7 cellular contexts compared by ENCODE assay signal in genomic region chr17:50094243-50094752, GRCh38. TPM values are rescaled to one million over a fixed set of nuclear protein-coding genes. Genes with fewer than 3 reads are reported as not detected.
DNase-seq lines count a peak whose midpoint lies in the region; ATAC-seq and TF ChIP-seq lines count a peak whose summit lies in the region.

No MANE protein-coding gene starts in this region.

- H3K4me2 ChIP-seq in Karpas-422 (ENCODE audit: low read depth, low read length, poor library complexity, severe bottlenecking) = no peak overlapping the region

- peaks cover 20% of the 10 kb centered on the region for H3K4me1 Mint-ChIP-seq in activated T-helper 1 cell treated with anti-CD3 and anti-CD28 coated beads, Interleukin-12 subunit alpha, Interleukin-12 subunit beta, Interleukin-2, Interleukin-4 antibody, amounts not matched to agents 30 ng/mL and 10 ng/mL and 1 ng/mL, durations not matched to agents 14 hours and 24 hours and 36 hours (ENCODE audit: low read depth)
- H3K4me1 Mint-ChIP-seq in naive thymus-derived CD4-positive, alpha-beta T cell = peaks cover 22 to 37% (median 30%) of the 10 kb centered on the region in 7 donors
- peaks cover 44% of the 10 kb centered on the region for H3K4me1 Mint-ChIP-seq in stimulated activated effector memory CD8-positive, alpha-beta T cell treated with anti-CD3 and anti-CD28 coated beads, Interleukin-12 subunit alpha, Interleukin-12 subunit beta, amount 100 ng/mL, for 72 hours

- intact Hi-C loops in Panc1 (cut with micrococcal nuclease; ENCODE audit: unreplicated experiment) = loop anchor here (2.0 kb wide), 1 partner anchor 203 kb away; no protein-coding TSS in a partner anchor
- intact Hi-C loops in activated T-helper 1 cell treated with anti-CD3 and anti-CD28 coated beads, Interleukin-12 subunit alpha, Interleukin-12 subunit beta, Interleukin-2, Interleukin-4 antibody, amounts not matched to agents 30 ng/mL and 10 ng/mL and 1 ng/mL, durations not matched to agents 14 hours and 24 hours and 36 hours (cut with micrococcal nuclease) = loop anchor here (1.0 to 2.0 kb wide), 6 partner anchors 37 to 203 kb away; partner anchors contain the start of gene SAMD14
- intact Hi-C loops in naive thymus-derived CD4-positive, alpha-beta T cell (cut with micrococcal nuclease) = loop anchor here (1.0 to 10.0 kb wide), 11 partner anchors 39 to 519 kb away; partner anchors contain the start of genes NXPH3 (in 1 of the 2) and SPOP (in 1 of the 2)

- H3K79me2 ChIP-seq in Karpas-422 (ENCODE audit: low read length) = no peaks in the 10 kb centered on the region

- H3K4me3 ChIP-seq in Karpas-422 (ENCODE audit: low read length) (no peak overlapping the region; the same call in 1 of the 2 replicates), Panc1 (ENCODE audit: low read depth in 2 of 2, low read length in 2 of 2) (peak overlapping the region; percentile 73 to 75), fibroblast of mammary gland (ENCODE audit: control insufficient read depth, low read depth, low read length) (peak overlapping the region; percentile 31)
- H3K4me3 ChIP-seq in naive thymus-derived CD4-positive, alpha-beta T cell (ENCODE audit: low read length) = peak overlapping the region; percentile 92

- H3K36me3 Mint-ChIP-seq in activated T-helper 1 cell treated with anti-CD3 and anti-CD28 coated beads, Interleukin-12 subunit alpha, Interleukin-12 subunit beta, Interleukin-2, Interleukin-4 antibody, amounts not matched to agents 30 ng/mL and 10 ng/mL and 1 ng/mL, durations not matched to agents 14 hours and 24 hours and 36 hours (ENCODE audit: low read depth) = peaks cover 6% of the 10 kb centered on the region
- H3K36me3 Mint-ChIP-seq in naive thymus-derived CD4-positive, alpha-beta T cell = peaks cover 0 to 13% (median 4%) of the 10 kb centered on the region in 5 donors
- H3K36me3 Mint-ChIP-seq in stimulated activated effector memory CD8-positive, alpha-beta T cell treated with anti-CD3 and anti-CD28 coated beads, Interleukin-12 subunit alpha, Interleukin-12 subunit beta, amount 100 ng/mL, for 72 hours = peaks cover 22% of the 10 kb centered on the region

- H3K27me3 Mint-ChIP-seq in activated T-helper 1 cell treated with anti-CD3 and anti-CD28 coated beads, Interleukin-12 subunit alpha, Interleukin-12 subunit beta, Interleukin-2, Interleukin-4 antibody, amounts not matched to agents 30 ng/mL and 10 ng/mL and 1 ng/mL, durations not matched to agents 14 hours and 24 hours and 36 hours (ENCODE audit: insufficient read depth) = peaks cover 2% of the 10 kb centered on the region
- no peaks in the 10 kb centered on the region for H3K27me3 Mint-ChIP-seq in naive thymus-derived CD4-positive, alpha-beta T cell

- DNase-seq in Karpas-422 (peak; percentile 89), Panc1 (ENCODE audit: low read depth, low spot score) (peak; percentile 75), fibroblast of mammary gland (ENCODE audit: low read depth) (peak; percentile 83)
- peak; percentile 80 for DNase-seq in activated T-helper 1 cell treated with anti-CD3 and anti-CD28 coated beads, Interleukin-12 subunit alpha, Interleukin-12 subunit beta, Interleukin-2, Interleukin-4 antibody, amounts not matched to agents 30 ng/mL and 10 ng/mL and 1 ng/mL, durations not matched to agents 14 hours and 24 hours and 36 hours (ENCODE audit: low spot score)
- DNase-seq in naive thymus-derived CD4-positive, alpha-beta T cell = peak; percentile 71 to 90 (median 85)
- DNase-seq in stimulated activated effector memory CD8-positive, alpha-beta T cell treated with anti-CD3 and anti-CD28 coated beads, Interleukin-12 subunit alpha, Interleukin-12 subunit beta, amount 100 ng/mL, for 72 hours (ENCODE audit: low spot score in 2 of 2) = peak; percentile 90 to 98

- TF ChIP-seq CTCF in Panc1 (IDR thresholded peaks at IDR 0.05) = peak; percentile 96
- TF ChIP-seq CTCF in fibroblast of mammary gland (conservative IDR thresholded peaks at IDR 0.05; ENCODE audit: control insufficient read depth, insufficient read depth, low read depth, low read length) = peak; percentile 65

- H3K4me3 Mint-ChIP-seq in activated T-helper 1 cell treated with anti-CD3 and anti-CD28 coated beads, Interleukin-12 subunit alpha, Interleukin-12 subunit beta, Interleukin-2, Interleukin-4 antibody, amounts not matched to agents 30 ng/mL and 10 ng/mL and 1 ng/mL, durations not matched to agents 14 hours and 24 hours and 36 hours = peak overlapping the region; percentile 85
- H3K4me3 Mint-ChIP-seq in naive thymus-derived CD4-positive, alpha-beta T cell = peak overlapping the region; percentile 91 to 100 (median 96)
- H3K4me3 Mint-ChIP-seq in stimulated activated effector memory CD8-positive, alpha-beta T cell treated with anti-CD3 and anti-CD28 coated beads, Interleukin-12 subunit alpha, Interleukin-12 subunit beta, amount 100 ng/mL, for 72 hours = peak overlapping the region; percentile 90

- H3K27me3 ChIP-seq in Karpas-422 (ENCODE audit: low read length) = no peaks in the 10 kb centered on the region
- no peaks in the 10 kb centered on the region for H3K27me3 ChIP-seq in Panc1 (ENCODE audit: control insufficient read depth, insufficient read depth, low read length)
- no peaks in the 10 kb centered on the region for H3K27me3 ChIP-seq in naive thymus-derived CD4-positive, alpha-beta T cell (ENCODE audit: control insufficient read depth in 2 of 2, insufficient read depth in 2 of 2, low read length in 2 of 2)

- no peaks in the 10 kb centered on the region for H3K9me2 ChIP-seq in Karpas-422 (replicated peaks; ENCODE audit: insufficient read depth, low read length)

- POLR2A ChIA-PET in Panc1 (lab: Charles Lee) = interaction anchor here (0.6 kb wide), 4 partner anchors 83 to 1096 kb away, joined by 3 to 11 read pairs (median 6); no protein-coding TSS in a partner anchor
- POLR2A ChIA-PET in naive thymus-derived CD4-positive, alpha-beta T cell (lab: Charles Lee) = interaction anchor here (0.8 to 1.3 kb wide), 11 partner anchors 10 to 307 kb away, joined by 3 to 11 read pairs (median 3); partner anchors contain the start of genes ITGA3, KAT7 and PPP1R9B

- peak overlapping the region; percentile 88 for H3K27ac Mint-ChIP-seq in activated T-helper 1 cell treated with anti-CD3 and anti-CD28 coated beads, Interleukin-12 subunit alpha, Interleukin-12 subunit beta, Interleukin-2, Interleukin-4 antibody, amounts not matched to agents 30 ng/mL and 10 ng/mL and 1 ng/mL, durations not matched to agents 14 hours and 24 hours and 36 hours
- H3K27ac Mint-ChIP-seq in naive thymus-derived CD4-positive, alpha-beta T cell = peak overlapping the region; percentile 87 to 98 (median 95)
- peak overlapping the region; percentile 94 for H3K27ac Mint-ChIP-seq in stimulated activated effector memory CD8-positive, alpha-beta T cell treated with anti-CD3 and anti-CD28 coated beads, Interleukin-12 subunit alpha, Interleukin-12 subunit beta, amount 100 ng/mL, for 72 hours

- H4K20me1 ChIP-seq in Karpas-422 (ENCODE audit: insufficient read depth, low read depth, low read length) = 0 out of 2 replicates have a peak, but pooled peaks cover 3% of the 10 kb centered on the region

- CTCF ChIA-PET in Panc1 (lab: Charles Lee) = interaction anchor here (0.6 to 2.7 kb wide), 19 partner anchors 15 to 222 kb away, joined by 3 to 16 read pairs (median 4); partner anchors contain the start of genes ITGA3 and SAMD14
- CTCF ChIA-PET in naive thymus-derived CD4-positive, alpha-beta T cell (lab: Charles Lee) = interaction anchor here (0.7 to 5.0 kb wide), 27 partner anchors 8 to 303 kb away, joined by 3 to 57 read pairs (median 4); partner anchors contain the start of genes ITGA3 and LRRC59

- H3K27ac ChIP-seq in Karpas-422 (ENCODE audit: low read length) = no peak overlapping the region
- peak overlapping the region; percentile 86 for H3K27ac ChIP-seq in Panc1 (ENCODE audit: low read length)
- H3K27ac ChIP-seq in naive thymus-derived CD4-positive, alpha-beta T cell (ENCODE audit: low read depth, low read length) = peak overlapping the region; percentile 84

- H3K4me1 ChIP-seq in Karpas-422 (ENCODE audit: low read length) = peaks cover 4% of the 10 kb centered on the region
- H3K4me1 ChIP-seq in Panc1 (ENCODE audit: control insufficient read depth, insufficient read depth, low read length) = peaks cover 36% of the 10 kb centered on the region
- peaks cover 12 to 14% of the 10 kb centered on the region in 2 donors for H3K4me1 ChIP-seq in naive thymus-derived CD4-positive, alpha-beta T cell (ENCODE audit: control insufficient read depth in 2 of 2, insufficient read depth in 2 of 2, low read length in 2 of 2)

- H3K9me3 ChIP-seq in Karpas-422 (ENCODE audit: low read length) = no peaks in the 10 kb centered on the region
- no peaks in the 10 kb centered on the region for H3K9me3 ChIP-seq in Panc1 (ENCODE audit: control insufficient read depth, insufficient read depth, low read depth, low read length)
- H3K9me3 ChIP-seq in naive thymus-derived CD4-positive, alpha-beta T cell (ENCODE audit: control insufficient read depth in 2 of 3, low read length in 3 of 3) = no peaks in the 10 kb centered on the region

- H3K36me3 ChIP-seq in Karpas-422 (ENCODE audit: insufficient read depth, low read length) (no peaks in the 10 kb centered on the region), Panc1 (ENCODE audit: control insufficient read depth, insufficient read depth, low read length) (peaks cover 2% of the 10 kb centered on the region; the same call in 1 of the 2 replicates)
- peaks cover 0 to 23% (median 0%) of the 10 kb centered on the region in 3 experiments for H3K36me3 ChIP-seq in naive thymus-derived CD4-positive, alpha-beta T cell (ENCODE audit: control insufficient read depth in 2 of 3, insufficient read depth in 3 of 3, low read length in 3 of 3)

- peak; percentile 42 for ATAC-seq in GM18502 (IDR thresholded peaks at IDR 0.05; ENCODE audit: poor library complexity, unreplicated experiment)
- peak; percentile 71 for ATAC-seq in Panc1
- ATAC-seq in naive thymus-derived CD4-positive, alpha-beta T cell = peak; percentile 60
- peak; percentile 63 for ATAC-seq in stimulated activated effector memory CD8-positive, alpha-beta T cell treated with anti-CD3 and anti-CD28 coated beads, Interleukin-12 subunit alpha, Interleukin-12 subunit beta, amount 100 ng/mL, for 72 hours

- H3K9me3 Mint-ChIP-seq in activated T-helper 1 cell treated with anti-CD3 and anti-CD28 coated beads, Interleukin-12 subunit alpha, Interleukin-12 subunit beta, Interleukin-2, Interleukin-4 antibody, amounts not matched to agents 30 ng/mL and 10 ng/mL and 1 ng/mL, durations not matched to agents 14 hours and 24 hours and 36 hours = no peaks in the 10 kb centered on the region
- H3K9me3 Mint-ChIP-seq in naive thymus-derived CD4-positive, alpha-beta T cell = peaks cover 0 to 2% (median 0%) of the 10 kb centered on the region in 11 donors
- H3K9me3 Mint-ChIP-seq in stimulated activated effector memory CD8-positive, alpha-beta T cell treated with anti-CD3 and anti-CD28 coated beads, Interleukin-12 subunit alpha, Interleukin-12 subunit beta, amount 100 ng/mL, for 72 hours = no peaks in the 10 kb centered on the region

- no TSS peak for BruUV-seq in Panc1 (replicated peaks; lab: Mats Ljungman, UMichigan)

- H2AFZ ChIP-seq in Karpas-422 (ENCODE audit: low read length) = no peak overlapping the region

- in situ Hi-C loops in Panc1 (cut with HindIII; ENCODE audit: low pct_unique_long_range_greater_than_20kb, low sequenced_read_pairs) = no loop called here

- peak overlapping the region; percentile 48; the same call in 1 of the 2 replicates for H3K9ac ChIP-seq in Karpas-422 (ENCODE audit: low read length)

RNA-seq across cellular contexts. Expression of gene PDK2, which starts 0.9 kb away (rescaled TPM):
- total RNA-seq in Karpas-422 (2014; rRNA removed; shearing (Covaris generic); ENCODE audit: low replicate concordance) = not detected in 2 replicates
- 46.0 TPM for total RNA-seq in Panc1 (2021; ENCODE audit: unreplicated experiment)
- 79.3 TPM for polyA plus RNA-seq in Panc1 (2012; ENCODE audit: insufficient read length)
- total RNA-seq in activated T-helper 1 cell treated with anti-CD3 and anti-CD28 coated beads, Interleukin-12 subunit alpha, Interleukin-12 subunit beta, Interleukin-2, Interleukin-4 antibody, amounts not matched to agents 30 ng/mL and 10 ng/mL and 1 ng/mL, durations not matched to agents 14 hours and 24 hours and 36 hours = 13.7 and 16.9 TPM in 2 replicates
- 10 to 100 TPM; 16.7 to 48.3 (median 22.5) TPM for total RNA-seq in naive thymus-derived CD4-positive, alpha-beta T cell
- 10 to 100 TPM; 37.2 to 50.4 TPM for polyA plus RNA-seq in naive thymus-derived CD4-positive, alpha-beta T cell

RNA-seq across cellular contexts. Expression of gene SAMD14, which starts 35.7 kb away (rescaled TPM):
- not detected in 2 replicates for total RNA-seq in Karpas-422 (2014; rRNA removed; shearing (Covaris generic); ENCODE audit: low replicate concordance)
- total RNA-seq in Panc1 (2021; ENCODE audit: unreplicated experiment) = 6.9 TPM
- polyA plus RNA-seq in Panc1 (2012; ENCODE audit: insufficient read length) = 8.6 TPM
- total RNA-seq in activated T-helper 1 cell treated with anti-CD3 and anti-CD28 coated beads, Interleukin-12 subunit alpha, Interleukin-12 subunit beta, Interleukin-2, Interleukin-4 antibody, amounts not matched to agents 30 ng/mL and 10 ng/mL and 1 ng/mL, durations not matched to agents 14 hours and 24 hours and 36 hours = 1.6 and 3.6 TPM in 2 replicates
- under 1 TPM in 2 of 5 experiments, not detected in 3; 0.70 to 0.78 TPM for total RNA-seq in naive thymus-derived CD4-positive, alpha-beta T cell
- polyA plus RNA-seq in naive thymus-derived CD4-positive, alpha-beta T cell = not detected

RNA-seq across cellular contexts. Expression of gene ITGA3, which starts 38.4 kb away (rescaled TPM):
- total RNA-seq in Karpas-422 (2014; rRNA removed; shearing (Covaris generic); ENCODE audit: low replicate concordance) = 1.0 and 1.6 TPM in 2 replicates
- total RNA-seq in Panc1 (2021; ENCODE audit: unreplicated experiment) = 439 TPM
- 291 TPM for polyA plus RNA-seq in Panc1 (2012; ENCODE audit: insufficient read length)
- total RNA-seq in activated T-helper 1 cell treated with anti-CD3 and anti-CD28 coated beads, Interleukin-12 subunit alpha, Interleukin-12 subunit beta, Interleukin-2, Interleukin-4 antibody, amounts not matched to agents 30 ng/mL and 10 ng/mL and 1 ng/mL, durations not matched to agents 14 hours and 24 hours and 36 hours = 18.0 and 20.6 TPM in 2 replicates
- total RNA-seq in naive thymus-derived CD4-positive, alpha-beta T cell = 10 to 100 TPM in 2 of 5 experiments, 1 to 10 TPM in 3; 4.0 to 14.6 (median 8.6) TPM
- polyA plus RNA-seq in naive thymus-derived CD4-positive, alpha-beta T cell = 1 to 10 TPM; 1.4 to 2.4 TPM

RNA-seq across cellular contexts. Expression of gene PPP1R9B, which starts 56.2 kb away (rescaled TPM):
- total RNA-seq in Karpas-422 (2014; rRNA removed; shearing (Covaris generic); ENCODE audit: low replicate concordance) = 41.0 and 106 TPM in 2 replicates
- total RNA-seq in Panc1 (2021; ENCODE audit: unreplicated experiment) = 114 TPM
- 149 TPM for polyA plus RNA-seq in Panc1 (2012; ENCODE audit: insufficient read length)
- 97.1 and 101 TPM in 2 replicates for total RNA-seq in activated T-helper 1 cell treated with anti-CD3 and anti-CD28 coated beads, Interleukin-12 subunit alpha, Interleukin-12 subunit beta, Interleukin-2, Interleukin-4 antibody, amounts not matched to agents 30 ng/mL and 10 ng/mL and 1 ng/mL, durations not matched to agents 14 hours and 24 hours and 36 hours
- total RNA-seq in naive thymus-derived CD4-positive, alpha-beta T cell = 100 to 1,000 TPM in 2 of 5 experiments, 10 to 100 TPM in 3; 63.1 to 142 (median 69.1) TPM
- polyA plus RNA-seq in naive thymus-derived CD4-positive, alpha-beta T cell = under 1 TPM; 0.63 to 0.72 TPM

Comparison
In these comparisons a context has a peak if more than half of its experiments do, and no peak if none do; other contexts are left out.
1. RNA of gene PDK2, which starts 0.9 kb away (total RNA-seq): 46.0 TPM in Panc1 (single experiment), 16.7 to 48.3 TPM in naive thymus-derived CD4-positive, alpha-beta T cell and 13.7 to 16.9 TPM in activated T-helper 1 cell treated with anti-CD3 and anti-CD28 coated beads, Interleukin-12 subunit alpha, Interleukin-12 subunit beta, Interleukin-2, Interleukin-4 antibody, amounts not matched to agents 30 ng/mL and 10 ng/mL and 1 ng/mL, durations not matched to agents 14 hours and 24 hours and 36 hours; not detected in Karpas-422; every median in the first group is over 10 times any median in the second.
2. RNA of gene ITGA3, which starts 38.4 kb away (total RNA-seq): 439 TPM in Panc1 (single experiment); 18.0 to 20.6 TPM in activated T-helper 1 cell treated with anti-CD3 and anti-CD28 coated beads, Interleukin-12 subunit alpha, Interleukin-12 subunit beta, Interleukin-2, Interleukin-4 antibody, amounts not matched to agents 30 ng/mL and 10 ng/mL and 1 ng/mL, durations not matched to agents 14 hours and 24 hours and 36 hours, 4.0 to 14.6 TPM in naive thymus-derived CD4-positive, alpha-beta T cell and 1.0 to 1.6 TPM in Karpas-422; every median in the first group is over 10 times any median in the second.
3. Peak in every context shown above with its lines, with median percentiles within 50 percentile points of each other: ATAC-seq, DNase-seq, H3K27ac Mint-ChIP-seq and H3K4me3 Mint-ChIP-seq.